ENCODE assay signal across 1 cellular context in the genomic region with DNA sequence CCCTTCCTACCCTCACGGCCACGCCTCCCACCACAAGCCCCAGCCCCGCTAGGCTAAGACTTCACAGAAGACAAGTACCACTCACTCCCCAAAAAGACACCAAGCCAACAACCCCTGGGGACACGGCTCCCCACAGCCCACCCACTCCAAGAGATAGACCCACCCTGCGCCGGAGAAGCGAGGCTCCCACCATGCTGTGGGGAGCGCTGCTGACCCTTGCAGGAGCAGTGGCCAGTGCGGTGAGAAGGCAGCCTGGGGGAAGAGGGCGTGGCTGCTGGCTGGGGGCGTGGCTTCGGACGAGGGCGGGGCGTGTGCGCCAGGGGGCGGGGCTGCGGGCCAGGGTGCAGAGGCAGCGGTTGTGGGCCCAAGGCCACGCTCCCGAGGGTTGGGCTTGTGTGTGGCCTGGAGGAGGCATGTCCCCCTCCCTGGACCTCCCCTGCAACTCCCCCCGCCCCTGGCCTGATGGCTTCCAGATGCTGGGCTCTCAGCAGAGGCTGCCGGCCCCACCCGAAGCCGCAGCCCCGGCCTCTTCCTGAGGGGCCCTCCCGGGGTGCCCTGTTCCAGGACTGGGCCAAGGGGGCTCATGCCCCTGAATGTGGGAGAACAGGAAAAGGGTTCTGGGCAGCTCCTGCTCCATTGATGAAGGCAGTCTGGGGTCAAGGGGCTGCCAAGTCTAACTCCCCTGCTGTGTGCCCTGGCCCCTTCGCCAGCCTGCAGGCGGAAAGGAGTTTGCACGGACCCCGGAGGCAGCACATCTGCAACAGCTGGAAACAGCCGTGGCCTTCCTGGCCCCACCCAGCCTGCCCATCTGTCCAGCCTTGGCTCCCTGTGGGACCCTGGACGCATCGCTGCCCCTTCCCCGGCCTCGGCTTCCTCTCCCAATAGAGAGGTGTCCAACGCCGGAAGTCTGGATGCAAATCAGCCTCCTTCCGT.
TF ChIP-seq lines count a peak whose summit lies in the region.

No MANE protein-coding gene starts in this region.

TF ChIP-seq in K562, 482 proteins besides CTCF, POLR2A, EP300 and RAD21 (continued from another document):
- TF ChIP-seq ZBTB7A (IDR thresholded peaks at IDR 0.05; ENCODE audit: borderline replicate concordance, control insufficient read depth, low read depth, low read length) (peak; percentile 65), RHOXF2B (CRISPR knock-in tag; conservative IDR thresholded peaks at IDR 0.05) (no peak), HMGN3 (IDR thresholded peaks at IDR 0.05; ENCODE audit: borderline replicate concordance, extremely low read depth, insufficient read length, low read depth, low read length) (peak; percentile 56), YY1 (IDR thresholded peaks at IDR 0.05; ENCODE audit: borderline replicate concordance in 1 of 3, control insufficient read depth in 1 of 3, extremely low read depth in 1 of 3, insufficient read depth in 3 of 3, insufficient read length in 1 of 3, insufficient replicate concordance in 2 of 3, low read depth in 1 of 3, low read length in 2 of 3) (peak in 1 of 3 experiments; percentile 44), CREB1 (IDR thresholded peaks at IDR 0.05) (0 out of 2 replicates have a peak, but pooled peaks have one; percentile 33), CREB1 (CRISPR knock-in tag; IDR thresholded peaks at IDR 0.05) (no peak), TFAP4 (CRISPR knock-in tag; IDR thresholded peaks at IDR 0.05; ENCODE audit: borderline replicate concordance) (peak; percentile 54; the same call in 1 of the 2 replicates), ZNF175 (CRISPR knock-in tag; IDR thresholded peaks at IDR 0.05; ENCODE audit: low read depth) (no peak), CCNT2 (IDR thresholded peaks at IDR 0.05; ENCODE audit: borderline replicate concordance, extremely low read depth, insufficient read length, low read depth, low read length) (peak; percentile 35), ELF4 (CRISPR knock-in tag; IDR thresholded peaks at IDR 0.05) (no peak)
- TF ChIP-seq, protein P1, sequence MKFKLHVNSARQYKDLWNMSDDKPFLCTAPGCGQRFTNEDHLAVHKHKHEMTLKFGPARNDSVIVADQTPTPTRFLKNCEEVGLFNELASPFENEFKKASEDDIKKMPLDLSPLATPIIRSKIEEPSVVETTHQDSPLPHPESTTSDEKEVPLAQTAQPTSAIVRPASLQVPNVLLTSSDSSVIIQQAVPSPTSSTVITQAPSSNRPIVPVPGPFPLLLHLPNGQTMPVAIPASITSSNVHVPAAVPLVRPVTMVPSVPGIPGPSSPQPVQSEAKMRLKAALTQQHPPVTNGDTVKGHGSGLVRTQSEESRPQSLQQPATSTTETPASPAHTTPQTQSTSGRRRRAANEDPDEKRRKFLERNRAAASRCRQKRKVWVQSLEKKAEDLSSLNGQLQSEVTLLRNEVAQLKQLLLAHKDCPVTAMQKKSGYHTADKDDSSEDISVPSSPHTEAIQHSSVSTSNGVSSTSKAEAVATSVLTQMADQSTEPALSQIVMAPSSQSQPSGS (CRISPR knock-in tag; IDR thresholded peaks at IDR 0.05), result no peak
